23 cellular contexts compared by ENCODE assay signal in genomic region chr3:43035801-43036340, GRCh38. TPM values are rescaled to one million over a fixed set of nuclear protein-coding genes. Genes with fewer than 3 reads are reported as not detected.
"Had no signal": no experiment of that assay in that cellular context is flagged by ENCODE, and none has a peak within 500 bp of the region (broad histone marks: within the 10 kb centered on the region; RNA-seq: fewer than 3 reads in every experiment).

No MANE protein-coding gene starts in this region.

- H3K27me3 ChIP-seq: hepatocyte, right lobe of liver, testis had no signal

- H3K79me2 ChIP-seq: hepatocyte, parathyroid adenoma had no signal

- H3K4me3 ChIP-seq: hepatocyte, right lobe of liver, testis had no signal

- DNase-seq: activated gamma-delta T cell; activated naive CD4-positive, alpha-beta T cell treated with anti-CD3 and anti-CD28 coated beads, Interleukin-2, amount 50 U/mL, for 16 hours; activated naive CD8-positive, alpha-beta T cell treated with anti-CD3 and anti-CD28 coated beads, Interleukin-2, amount 50 U/mL, for 24 hours; dermis blood vessel endothelial cell; effector memory CD4-positive, alpha-beta T cell; glutamatergic neuron; left ventricle myocardium superior; mammary epithelial cell; right lobe of liver; small intestine; stimulated activated CD4-positive, alpha-beta T cell treated with anti-CD3 and anti-CD28 coated beads, Interleukin-15, amount 100 ng/mL, for 24 hours; stimulated activated CD4-positive, alpha-beta T cell treated with anti-CD3 and anti-CD28 coated beads, Interleukin-2, amount 100 ng/mL, for 48 hours; stimulated activated CD8-positive, alpha-beta memory T cell treated with anti-CD3 and anti-CD28 coated beads, Interleukin-4, amount 100 ng/mL, for 48 hours; stimulated activated naive B cell treated with anti-CD40 and anti-IgM and Interleukin-4, amounts not matched to agents 10 μg/mL and 1 μg/mL and 100 μg/mL, for 72 hours; T1000; testis; trophoblast cell had no signal

- H3K4me2 ChIP-seq: hepatocyte had no signal

- ATAC-seq: activated naive CD8-positive, alpha-beta T cell treated with anti-CD3 and anti-CD28 coated beads, Interleukin-2, amount 50 U/mL, for 24 hours; esophagus mucosa; left ventricle myocardium superior; WTC11 had no signal

- H3K9me3 ChIP-seq: right lobe of liver, testis had no signal

- H3K36me3 ChIP-seq: right lobe of liver had no signal

- H3K9ac ChIP-seq: parathyroid adenoma had no signal

- H3K4me1 ChIP-seq: parathyroid adenoma, right lobe of liver, testis had no signal

- H2AFZ ChIP-seq: hepatocyte, parathyroid adenoma had no signal

- H3K27ac ChIP-seq: hepatocyte, parathyroid adenoma, right lobe of liver, testis had no signal

RNA-seq across cellular contexts. Expression of gene GASK1A, which starts 56.8 kb away (rescaled TPM):
- total RNA-seq: activated T-helper 1 cell treated with anti-CD3 and anti-CD28 coated beads, Interleukin-12 subunit alpha, Interleukin-12 subunit beta, Interleukin-2, Interleukin-4 antibody, amounts not matched to agents 30 ng/mL and 10 ng/mL and 1 ng/mL, durations not matched to agents 14 hours and 24 hours and 36 hours; dermis blood vessel endothelial cell; endothelial cell of umbilical vein had no signal
